Comparison of ENCODE assay signal across 4 cellular contexts in the genomic region with DNA sequence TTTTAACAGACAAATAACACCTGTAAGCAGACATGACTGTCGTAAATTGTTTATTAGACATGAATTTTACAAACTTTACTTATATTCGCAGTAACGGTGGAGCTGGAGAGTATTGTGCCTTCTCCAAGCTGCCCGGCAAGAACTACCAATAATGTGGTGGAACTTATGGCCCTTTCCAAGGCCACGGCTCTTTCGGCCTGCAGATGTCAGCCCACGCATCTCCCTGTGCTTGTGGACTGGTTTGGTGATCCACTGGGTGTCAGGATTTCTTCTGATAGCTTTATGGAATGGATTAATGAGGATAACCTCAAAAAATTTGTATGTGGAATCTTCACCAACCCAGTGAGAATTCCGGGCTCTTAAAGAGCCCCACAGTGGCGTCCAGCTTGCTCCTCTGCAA. TPM values are rescaled to one million over a fixed set of nuclear protein-coding genes. Genes with fewer than 3 reads are reported as not detected.
"Had no signal": no experiment of that assay in that cellular context is flagged by ENCODE, and none has a peak within 500 bp of the region (broad histone marks: within the 10 kb centered on the region; RNA-seq: fewer than 3 reads in every experiment).

No MANE protein-coding gene starts in this region.

RNA-seq across cellular contexts. Expression of a gene that starts 30.9 kb away (rescaled TPM):
- total RNA-seq: H9, HT-29, IMR-90, K562 had no signal
- polyA plus RNA-seq: IMR-90, K562 had no signal
